1 cellular context compared by ENCODE assay signal in genomic region chr19:13718733-13719132, GRCh38.
TF ChIP-seq lines count a peak whose summit lies in the region.

No MANE protein-coding gene starts in this region.

TF ChIP-seq in K562, 482 proteins besides CTCF, POLR2A, EP300 and RAD21 (continued from another document):
- no peak for TF ChIP-seq ZNF639 (CRISPR knock-in tag; conservative IDR thresholded peaks at IDR 0.05 in 1 of 2, IDR thresholded peaks at IDR 0.05 in 1 of 2)
- no peak for TF ChIP-seq ARID3B (CRISPR knock-in tag; IDR thresholded peaks at IDR 0.05; ENCODE audit: borderline replicate concordance)
- no peak for TF ChIP-seq CEBPB (tag; IDR thresholded peaks at IDR 0.05)
- TF ChIP-seq ZBTB33 (CRISPR knock-in tag; IDR thresholded peaks at IDR 0.05) = no peak
- TF ChIP-seq ASH1L (IDR thresholded peaks at IDR 0.05; ENCODE audit: borderline replicate concordance, low read depth, partially characterized antibody) = no peak
- no peak for TF ChIP-seq SNIP1 (IDR thresholded peaks at IDR 0.05; ENCODE audit: low read depth)
- no peak for TF ChIP-seq GTF2E2 (tag; IDR thresholded peaks at IDR 0.05)
- no peak for TF ChIP-seq ZNF699 (CRISPR knock-in tag; IDR thresholded peaks at IDR 0.05; ENCODE audit: insufficient replicate concordance)
TF ChIP-seq in K562: peak in this region for 0.
